12 cellular contexts compared by ENCODE assay signal in the genomic region with DNA sequence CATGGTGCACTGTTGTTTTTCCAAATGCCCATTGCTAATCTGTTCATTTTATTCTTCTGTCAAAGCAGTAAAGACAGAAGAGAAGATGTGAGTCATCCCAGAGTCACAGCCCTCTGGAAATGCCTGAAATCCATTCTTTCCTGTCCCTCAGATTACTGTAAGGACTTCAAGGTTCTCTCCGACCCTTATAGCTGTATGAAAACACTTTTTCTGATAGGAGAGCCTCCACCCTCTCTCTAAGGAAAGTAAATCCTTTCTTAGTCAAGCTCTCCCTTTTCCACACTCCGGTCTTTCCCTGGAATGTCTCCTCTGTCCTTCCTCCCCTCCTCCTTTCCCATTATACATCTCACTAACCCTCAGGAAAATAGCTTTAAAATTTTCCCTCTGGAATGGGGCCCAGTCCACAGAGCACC. TPM values are rescaled to one million over a fixed set of nuclear protein-coding genes. Genes with fewer than 3 reads are reported as not detected.
DNase-seq lines count a peak whose midpoint lies in the region; ATAC-seq and TF ChIP-seq lines count a peak whose summit lies in the region.
"Had no signal": no experiment of that assay in that cellular context is flagged by ENCODE, and none has a peak within 500 bp of the region (broad histone marks: within the 10 kb centered on the region; RNA-seq: fewer than 3 reads in every experiment).

No MANE protein-coding gene starts in this region.

- H3K27ac ChIP-seq in thoracic aorta, result peak overlapping the region; percentile 73 to 93

- TF ChIP-seq CTCF in HFF-Myc (IDR thresholded peaks at IDR 0.05; ENCODE audit: low read depth, low read length, missing control alignments) (no peak), thoracic aorta (IDR thresholded peaks at IDR 0.05) (no peak)

- H3K4me1 ChIP-seq in adipocyte (ENCODE audit: control insufficient read depth, insufficient read depth, low read length) (peaks cover 36% of the 10 kb centered on the region), thoracic aorta (ENCODE audit: control insufficient read depth in 1 of 2, low read depth in 2 of 2) (peaks cover 25 to 45% of the 10 kb centered on the region in 2 donors)

- no peak for ATAC-seq in thoracic aorta (ENCODE audit: insufficient number of reproducible peaks, low FRiP score, low read depth)
- no peak for ATAC-seq in HG03460 (IDR thresholded peaks at IDR 0.05; ENCODE audit: unreplicated experiment)
- ATAC-seq: GM23338 had no signal

- peak; percentile 30 for DNase-seq in HFF-Myc (ENCODE audit: extremely low read depth, low read depth)
- peak; percentile 67 for DNase-seq in adipocyte (ENCODE audit: low read depth)
- peak; percentile 55 for DNase-seq in glomerular endothelial cell (ENCODE audit: extremely low read depth, low read depth, low spot score)
- no peak for DNase-seq in thoracic aorta (ENCODE audit: low spot score)
- no peak for DNase-seq in NCI-H2081 treated with DMSO at 0.1 percent for 48 hours (lab: John Stamatoyannopoulos, UW)
- DNase-seq in HuH-7 (ENCODE audit: low spot score), result no peak
- DNase-seq: anterior cingulate cortex; NCI-H526 treated with DMSO at 0.1 percent for 48 hours; stimulated activated CD4-positive, alpha-beta T cell treated with anti-CD3 and anti-CD28 coated beads, Interleukin-15, amount 100 ng/mL, for 24 hours; testis had no signal

- H3K36me3 ChIP-seq in adipocyte (ENCODE audit: control insufficient read depth, insufficient read depth, low read length, severe bottlenecking) (no peaks in the 10 kb centered on the region), thoracic aorta (no peaks in the 10 kb centered on the region)

- H3K4me3 ChIP-seq in HFF-Myc (replicated peaks; ENCODE audit: low read depth, low read length) (no peak overlapping the region), adipocyte (ENCODE audit: low read length) (peak overlapping the region; percentile 49), thoracic aorta (peak overlapping the region; percentile 56)
- H3K4me3 ChIP-seq: GM23338, testis had no signal

- H3K27me3 ChIP-seq in adipocyte (replicated peaks; ENCODE audit: control insufficient read depth, insufficient read depth, low read length), result no peaks in the 10 kb centered on the region
- H3K27me3 ChIP-seq in thoracic aorta (replicated peaks; ENCODE audit: insufficient read depth), result no peaks in the 10 kb centered on the region
- H3K27me3 ChIP-seq: testis had no signal

- H3K9me3 ChIP-seq in adipocyte (ENCODE audit: control insufficient read depth, low read length) (no peaks in the 10 kb centered on the region), thoracic aorta (no peaks in the 10 kb centered on the region)
- H3K9me3 ChIP-seq: testis had no signal

- H3K9ac ChIP-seq in adipocyte (ENCODE audit: low read length), result peak overlapping the region; percentile 46

RNA-seq across cellular contexts. Expression of a gene that starts 3.5 kb away (rescaled TPM):
- 230 and 268 TPM in 2 replicates for total RNA-seq in glomerular endothelial cell
- total RNA-seq in thoracic aorta, result 100 to 1,000 TPM; 102 to 154 TPM

Comparison
In these comparisons a context has a peak if more than half of its experiments do, and no peak if none do; other contexts are left out.
1. DNase-seq: peak in HFF-Myc (single experiment), adipocyte (single experiment) and glomerular endothelial cell (single experiment); none in thoracic aorta (single experiment), NCI-H2081 treated with DMSO at 0.1 percent for 48 hours (single experiment) and HuH-7 (single experiment).